7 cellular contexts compared by ENCODE assay signal in genomic region chr11:2265396-2265795, GRCh38. TPM values are rescaled to one million over a fixed set of nuclear protein-coding genes. Genes with fewer than 3 reads are reported as not detected.
DNase-seq lines count a peak whose midpoint lies in the region; ATAC-seq lines count a peak whose summit lies in the region.

No MANE protein-coding gene starts in this region.

- ATAC-seq in GM18907 (IDR thresholded peaks at IDR 0.05; ENCODE audit: unreplicated experiment) (peak; percentile 43), HG03342 (IDR thresholded peaks at IDR 0.05; ENCODE audit: unreplicated experiment) (peak; percentile 66), sciatic nerve (no peak), GM21786 (IDR thresholded peaks at IDR 0.05; ENCODE audit: unreplicated experiment) (no peak)

- no peak overlapping the region for H3K4me3 Mint-ChIP-seq in activated naive CD4-positive, alpha-beta T cell treated with anti-CD3 and anti-CD28 coated beads, Interleukin-2, amount 10 ng/mL, durations not matched to agents 7 days and 5 days

- no peaks in the 10 kb centered on the region for H3K36me3 Mint-ChIP-seq in activated naive CD4-positive, alpha-beta T cell treated with anti-CD3 and anti-CD28 coated beads, Interleukin-2, amount 10 ng/mL, durations not matched to agents 7 days and 5 days

- no peaks in the 10 kb centered on the region for H3K9me3 Mint-ChIP-seq in activated naive CD4-positive, alpha-beta T cell treated with anti-CD3 and anti-CD28 coated beads, Interleukin-2, amount 10 ng/mL, durations not matched to agents 7 days and 5 days

- peak; percentile 44 for DNase-seq in activated naive CD4-positive, alpha-beta T cell treated with anti-CD3 and anti-CD28 coated beads, Interleukin-2, amount 10 ng/mL, durations not matched to agents 7 days and 5 days
- DNase-seq in sciatic nerve (ENCODE audit: low spot score) = peak; percentile 54
- no peak for DNase-seq in SHP77 (lab: John Stamatoyannopoulos, UW)
- no peak for DNase-seq in activated CD4-positive, CD25-positive, alpha-beta regulatory T cell (lab: John Stamatoyannopoulos, UW)

- H3K27me3 Mint-ChIP-seq in activated naive CD4-positive, alpha-beta T cell treated with anti-CD3 and anti-CD28 coated beads, Interleukin-2, amount 10 ng/mL, durations not matched to agents 7 days and 5 days = peaks cover 56% of the 10 kb centered on the region

- intact Hi-C loops in sciatic nerve (cut with DNase I) = no loop called here

- no peak overlapping the region for H3K27ac Mint-ChIP-seq in activated naive CD4-positive, alpha-beta T cell treated with anti-CD3 and anti-CD28 coated beads, Interleukin-2, amount 10 ng/mL, durations not matched to agents 7 days and 5 days

- peaks cover 29% of the 10 kb centered on the region for H3K4me1 Mint-ChIP-seq in activated naive CD4-positive, alpha-beta T cell treated with anti-CD3 and anti-CD28 coated beads, Interleukin-2, amount 10 ng/mL, durations not matched to agents 7 days and 5 days

- CTCF ChIA-PET in activated naive CD4-positive, alpha-beta T cell treated with anti-CD3 and anti-CD28 coated beads, Interleukin-2, amount 10 ng/mL, durations not matched to agents 7 days and 5 days (lab: Charles Lee) = no interaction called here

RNA-seq across cellular contexts. Expression of gene ASCL2, which starts 5.0 kb away (rescaled TPM):
- 0.80 TPM for total RNA-seq in sciatic nerve

RNA-seq across cellular contexts. Expression of gene C11orf21, which starts 36.3 kb away (rescaled TPM):
- total RNA-seq in sciatic nerve = 3.1 TPM

RNA-seq across cellular contexts. Expression of gene TSPAN32, which starts 36.4 kb away (rescaled TPM):
- 7.3 TPM for total RNA-seq in sciatic nerve

Comparison
In these comparisons a context has a peak if more than half of its experiments do, and no peak if none do; other contexts are left out.
1. ATAC-seq: peak in GM18907 (single experiment) and HG03342 (single experiment); none in sciatic nerve (single experiment) and GM21786 (single experiment).
2. DNase-seq: peak in activated naive CD4-positive, alpha-beta T cell treated with anti-CD3 and anti-CD28 coated beads, Interleukin-2, amount 10 ng/mL, durations not matched to agents 7 days and 5 days (single experiment) and sciatic nerve (single experiment); none in SHP77 (0 of 2) and activated CD4-positive, CD25-positive, alpha-beta regulatory T cell (0 of 4).